Comparison of ENCODE assay signal across 13 cellular contexts in genomic region chr10:30488319-30488718, GRCh38. TPM values are rescaled to one million over a fixed set of nuclear protein-coding genes. Genes with fewer than 3 reads are reported as not detected.
DNase-seq lines count a peak whose midpoint lies in the region; ATAC-seq and TF ChIP-seq lines count a peak whose summit lies in the region.
"Had no signal": no experiment of that assay in that cellular context is flagged by ENCODE, and none has a peak within 500 bp of the region (broad histone marks: within the 10 kb centered on the region; RNA-seq: fewer than 3 reads in every experiment).

No MANE protein-coding gene starts in this region.

- TF ChIP-seq EP300 in stomach (IDR thresholded peaks at IDR 0.05) = no peak

- no peak for TF ChIP-seq POLR2A in stomach (IDR thresholded peaks at IDR 0.05)

- H3K36me3 ChIP-seq in GM06990 (ENCODE audit: control insufficient read depth, insufficient read depth, low read length) = no peaks in the 10 kb centered on the region
- no peaks in the 10 kb centered on the region for H3K36me3 ChIP-seq in naive thymus-derived CD4-positive, alpha-beta T cell (ENCODE audit: control insufficient read depth in 2 of 3, insufficient read depth in 3 of 3, low read length in 3 of 3)
- no peaks in the 10 kb centered on the region for H3K36me3 ChIP-seq in stomach

- TF ChIP-seq CTCF in GM06990 (IDR thresholded peaks at IDR 0.05; ENCODE audit: insufficient read depth, low read length, poor library complexity, severe bottlenecking) (no peak), stomach (IDR thresholded peaks at IDR 0.05) (no peak)

- peak overlapping the region in 1 of 9 donors; percentile 12 for H3K27ac Mint-ChIP-seq in naive thymus-derived CD4-positive, alpha-beta T cell
- H3K27ac Mint-ChIP-seq: activated naive CD4-positive, alpha-beta T cell treated with anti-CD3 and anti-CD28 coated beads, Interleukin-2, amount 50 U/mL, for 72 hours; T-cell had no signal

- peak; percentile 66 for ATAC-seq in naive thymus-derived CD4-positive, alpha-beta T cell
- ATAC-seq: activated naive CD4-positive, alpha-beta T cell treated with anti-CD3 and anti-CD28 coated beads, Interleukin-2, amount 50 U/mL, for 72 hours; T-cell had no signal

- H3K27ac ChIP-seq in naive thymus-derived CD4-positive, alpha-beta T cell (ENCODE audit: low read depth, low read length) = no peak overlapping the region
- H3K27ac ChIP-seq in stomach = peak overlapping the region in 1 of 5 donors; percentile 43

- DNase-seq in GM06990 (ENCODE audit: extremely low read depth, insufficient read length) (peak; percentile 53), KG1 (lab: John Stamatoyannopoulos, UW) (peak; percentile 78), UCSD-AML1 (lab: John Stamatoyannopoulos, UW; ENCODE audit: unreplicated experiment) (peak; percentile 29), epidermal melanocyte (ENCODE audit: insufficient read length, low spot score) (no peak), stomach (no peak), COLO668 (lab: John Stamatoyannopoulos, UW; ENCODE audit: unreplicated experiment) (no peak)
- DNase-seq in naive thymus-derived CD4-positive, alpha-beta T cell = no peak
- DNase-seq in activated T-cell treated with anti-CD3 and anti-CD28 coated beads, Interleukin-2, amount 50 U/mL, for 48 hours = no peak
- DNase-seq: kidney glomerular epithelial cell; stimulated activated CD4-positive, alpha-beta T cell treated with anti-CD3 and anti-CD28 coated beads, Interleukin-2, amount 100 ng/mL, for 48 hours; T-cell had no signal

- peaks cover 4 to 39% (median 23%) of the 10 kb centered on the region in 7 donors for H3K4me1 Mint-ChIP-seq in naive thymus-derived CD4-positive, alpha-beta T cell

- peaks cover 0 to 5% (median 0%) of the 10 kb centered on the region in 5 donors for H3K36me3 Mint-ChIP-seq in naive thymus-derived CD4-positive, alpha-beta T cell
- H3K36me3 Mint-ChIP-seq: activated naive CD4-positive, alpha-beta T cell treated with anti-CD3 and anti-CD28 coated beads, Interleukin-2, amount 50 U/mL, for 72 hours; T-cell had no signal

- POLR2A ChIA-PET in naive thymus-derived CD4-positive, alpha-beta T cell (lab: Charles Lee) = interaction anchor here (1.6 kb wide), 1 partner anchor 10 kb away, joined by 3 read pairs; no protein-coding TSS in a partner anchor

- no peak overlapping the region for H3K4me3 Mint-ChIP-seq in naive thymus-derived CD4-positive, alpha-beta T cell
- H3K4me3 Mint-ChIP-seq: T-cell had no signal

- H3K4me3 ChIP-seq in GM06990 (replicated peaks; ENCODE audit: low read depth, low read length) (no peak overlapping the region), stomach (no peak overlapping the region)
- H3K4me3 ChIP-seq in naive thymus-derived CD4-positive, alpha-beta T cell (ENCODE audit: low read length) = no peak overlapping the region
- H3K4me3 ChIP-seq: coronary artery had no signal

- 44 to 59% (median 52%) methylated on average over 6 of the region's 6 CpGs for WGBS in stomach, 5 donors

- peaks cover 0 to 31% (median 0%) of the 10 kb centered on the region in 5 donors for H3K27me3 Mint-ChIP-seq in naive thymus-derived CD4-positive, alpha-beta T cell

- peaks cover 0 to 30% of the 10 kb centered on the region in 2 donors for H3K4me1 ChIP-seq in naive thymus-derived CD4-positive, alpha-beta T cell (ENCODE audit: control insufficient read depth in 2 of 2, insufficient read depth in 2 of 2, low read length in 2 of 2)
- H3K4me1 ChIP-seq in stomach = peaks cover 0 to 4% (median 2%) of the 10 kb centered on the region in 4 donors

- H3K9me3 Mint-ChIP-seq in naive thymus-derived CD4-positive, alpha-beta T cell = peaks cover 0 to 2% (median 0%) of the 10 kb centered on the region in 11 donors
- H3K9me3 Mint-ChIP-seq: activated naive CD4-positive, alpha-beta T cell treated with anti-CD3 and anti-CD28 coated beads, Interleukin-2, amount 50 U/mL, for 72 hours; T-cell had no signal

- no peaks in the 10 kb centered on the region for H3K9me3 ChIP-seq in naive thymus-derived CD4-positive, alpha-beta T cell (ENCODE audit: control insufficient read depth in 2 of 3, low read length in 3 of 3)
- peaks cover 0 to 6% (median 0%) of the 10 kb centered on the region in 4 donors for H3K9me3 ChIP-seq in stomach

- CTCF ChIA-PET in naive thymus-derived CD4-positive, alpha-beta T cell (lab: Charles Lee) = interaction anchor here (1.1 kb wide), 1 partner anchor 45 kb away, joined by 3 read pairs; no protein-coding TSS in a partner anchor

- intact Hi-C loops in naive thymus-derived CD4-positive, alpha-beta T cell (cut with micrococcal nuclease) = no loop called here
- intact Hi-C loops in stomach (cut with DNase I; ENCODE audit: low total_unique reads) = no loop called here

- H3K27me3 ChIP-seq in GM06990 (replicated peaks; ENCODE audit: control insufficient read depth, insufficient read depth, low read length) (no peaks in the 10 kb centered on the region), stomach (peaks cover 0 to 4% (median 0%) of the 10 kb centered on the region in 3 donors)
- no peaks in the 10 kb centered on the region for H3K27me3 ChIP-seq in naive thymus-derived CD4-positive, alpha-beta T cell (ENCODE audit: control insufficient read depth in 2 of 2, insufficient read depth in 2 of 2, low read length in 2 of 2)

RNA-seq across cellular contexts. Expression of gene MAP3K8, which starts 54.3 kb away (rescaled TPM):
- 100 to 1,000 TPM in 1 of 5 experiments, 10 to 100 TPM in 2, 1 to 10 TPM in 1, under 1 TPM in 1; 0.70 to 102 (median 31.2) TPM for total RNA-seq in naive thymus-derived CD4-positive, alpha-beta T cell
- polyA plus RNA-seq in naive thymus-derived CD4-positive, alpha-beta T cell = under 1 TPM in 1 of 2 donors, not detected in 1; 0.28 TPM
- 10 to 100 TPM in 4 of 5 donors, 1 to 10 TPM in 1; 2.2 to 38.7 (median 15.6) TPM for total RNA-seq in stomach
- 10 to 100 TPM in 2 of 3 donors, 1 to 10 TPM in 1; 6.7 to 11.9 (median 11.9) TPM for polyA plus RNA-seq in stomach

Comparison
In these comparisons a context has a peak if more than half of its experiments do, and no peak if none do; other contexts are left out.
1. DNase-seq: peak in GM06990 (single experiment), KG1 (single experiment) and UCSD-AML1 (single experiment); none in naive thymus-derived CD4-positive, alpha-beta T cell (0 of 9), epidermal melanocyte (single experiment), stomach (single experiment), COLO668 (single experiment) and activated T-cell treated with anti-CD3 and anti-CD28 coated beads, Interleukin-2, amount 50 U/mL, for 48 hours (0 of 2).